ENCODE assay signal across 20 cellular contexts in genomic region chr20:15814903-15815302, GRCh38.
DNase-seq lines count a peak whose midpoint lies in the region; ATAC-seq, FAIRE-seq and TF ChIP-seq lines count a peak whose summit lies in the region.
"Had no signal": no experiment of that assay in that cellular context is flagged by ENCODE, and none has a peak within 500 bp of the region (broad histone marks: within the 10 kb centered on the region; RNA-seq: fewer than 3 reads in every experiment).

No MANE protein-coding gene starts in this region.

- H3K4me1 ChIP-seq in right lobe of liver (peaks cover 0 to 29% (median 0%) of the 10 kb centered on the region in 4 donors), HepG2 (ENCODE audit: insufficient read depth, low read length) (no peaks in the 10 kb centered on the region), hepatocyte (ENCODE audit: insufficient read depth) (peaks cover 4% of the 10 kb centered on the region), heart right ventricle (no peaks in the 10 kb centered on the region)
- H3K4me1 ChIP-seq: A549, spleen had no signal

- no peaks in the 10 kb centered on the region for H3K79me2 ChIP-seq in HepG2 (ENCODE audit: insufficient read depth, low read length)
- no peaks in the 10 kb centered on the region for H3K79me2 ChIP-seq in hepatocyte

- H3K9ac ChIP-seq in HepG2 (ENCODE audit: insufficient read depth, low read depth, low read length) = no peak overlapping the region

- H3K4me2 ChIP-seq in HepG2 (ENCODE audit: low read depth, low read length) (no peak overlapping the region), hepatocyte (no peak overlapping the region)
- H3K4me2 ChIP-seq: A549 had no signal

- TF ChIP-seq CTCF in right lobe of liver (IDR thresholded peaks at IDR 0.05) (no peak), HepG2 (CRISPR knock-in tag; IDR thresholded peaks at IDR 0.05) (no peak), hepatocyte (IDR thresholded peaks at IDR 0.05; ENCODE audit: poor library complexity) (no peak), heart right ventricle (IDR thresholded peaks at IDR 0.05) (no peak)

- TF ChIP-seq EP300 in HepG2 (IDR thresholded peaks at IDR 0.05; ENCODE audit: low read depth in 2 of 2, low read length in 2 of 2) (no peak), HepG2 (CRISPR knock-in tag; IDR thresholded peaks at IDR 0.05; ENCODE audit: borderline replicate concordance) (no peak)

- intact Hi-C loops in right lobe of liver (cut with DNase I) (no loop called here), HepG2 (cut with micrococcal nuclease; ENCODE audit: unreplicated experiment) (no loop called here), heart right ventricle (cut with DNase I) (no loop called here)

- H4K20me1 ChIP-seq in HepG2 (ENCODE audit: insufficient read depth, low read length) = no peaks in the 10 kb centered on the region
- H4K20me1 ChIP-seq in hepatocyte (ENCODE audit: insufficient read depth, poor library complexity, severe bottlenecking) = no peaks in the 10 kb centered on the region

- ATAC-seq in right lobe of liver = no peak
- ATAC-seq in HepG2 = no peak
- ATAC-seq in heart right ventricle = no peak
- ATAC-seq: A549; activated T-cell treated with anti-CD3 and anti-CD28 coated beads, Interleukin-2, amount 50 U/mL, for 72 hours had no signal

- POLR2A ChIA-PET in HepG2 (lab: Yijun Ruan, JAX) = no interaction called here

- in situ Hi-C loops in HepG2 (cut with HindIII; ENCODE audit: extremely low pct_ligation_motif_present, low pct_unique_long_range_greater_than_20kb) = no loop called here

- no peak overlapping the region for H3K4me3 ChIP-seq in right lobe of liver
- H3K4me3 ChIP-seq in HepG2 (replicated peaks in 1 of 3; ENCODE audit: insufficient read depth in 1 of 3, low read depth in 2 of 3, low read length in 3 of 3) = no peak overlapping the region
- H3K4me3 ChIP-seq in hepatocyte = no peak overlapping the region
- no peak overlapping the region for H3K4me3 ChIP-seq in heart right ventricle
- H3K4me3 ChIP-seq: A549, spleen had no signal

- H3K27ac ChIP-seq in right lobe of liver (peak overlapping the region in 2 of 3 donors; percentile 1 to 58), HepG2 (ENCODE audit: extremely low read length, insufficient read depth, low read length) (no peak overlapping the region), hepatocyte (no peak overlapping the region), heart right ventricle (no peak overlapping the region)
- H3K27ac ChIP-seq: A549, spleen had no signal

- BruUV-seq in HepG2 (replicated peaks; lab: Mats Ljungman, UMichigan) = no TSS peak

- 52% methylated on average over 2 of the region's 2 CpGs for WGBS in right lobe of liver (ENCODE audit: insufficient coverage, low coverage, low lambda C conversion rate, missing lambda C conversion rate)
- WGBS in HepG2 (ENCODE audit: low lambda C conversion rate) = 3% methylated on average over 2 of the region's 2 CpGs
- 32% methylated on average over 2 of the region's 2 CpGs for WGBS in hepatocyte (ENCODE audit: low lambda C conversion rate, missing lambda C conversion rate)
- WGBS in heart right ventricle, 2 donors = 53 to 54% methylated on average over 2 of the region's 2 CpGs

- CTCF ChIA-PET in HepG2 (lab: Yijun Ruan, JAX; ENCODE audit: low intra/inter-chr PET ratio, low total read pairs) = no interaction called here

- no peaks in the 10 kb centered on the region for H3K27me3 ChIP-seq in right lobe of liver
- no peaks in the 10 kb centered on the region for H3K27me3 ChIP-seq in HepG2 (ENCODE audit: control insufficient read depth in 1 of 2, insufficient read depth in 2 of 2, low read length in 2 of 2)
- no peaks in the 10 kb centered on the region for H3K27me3 ChIP-seq in hepatocyte
- no peaks in the 10 kb centered on the region for H3K27me3 ChIP-seq in heart right ventricle
- H3K27me3 ChIP-seq: spleen had no signal

- TF ChIP-seq RAD21 in HepG2 (CRISPR knock-in tag; IDR thresholded peaks at IDR 0.05) = no peak

- DNase-seq in right lobe of liver (no peak), HepG2 (ENCODE audit: low spot score) (no peak), amniotic stem cell (lab: John Stamatoyannopoulos, UW) (peak; percentile 28), hepatocyte (ENCODE audit: low spot score) (peak; percentile 4), urothelium cell line (ENCODE audit: low spot score) (peak; percentile 13), NCI-H748 (lab: John Stamatoyannopoulos, UW; ENCODE audit: unreplicated experiment) (no peak), DMS79 treated with DMSO at 0.1 percent for 48 hours (lab: John Stamatoyannopoulos, UW) (no peak), heart right ventricle (no peak)
- DNase-seq: activated CD4-positive, alpha-beta T cell treated with anti-CD3 and anti-CD28 coated beads for 1 hour; activated T-cell treated with anti-CD3 and anti-CD28 coated beads, Interleukin-2, amount 50 U/mL, for 72 hours; CD4-positive, CD25-positive, alpha-beta regulatory T cell; DMS153; midbrain; NCI-H146; NCI-H2227 treated with DMSO at 0.1 percent for 48 hours; nephron progenitor cell; spleen; substantia nigra had no signal

- no peak overlapping the region for H2AFZ ChIP-seq in HepG2 (ENCODE audit: low read length)
- no peak overlapping the region for H2AFZ ChIP-seq in hepatocyte

- TF ChIP-seq POLR2A in right lobe of liver (IDR thresholded peaks at IDR 0.05) (no peak), HepG2 (IDR thresholded peaks at IDR 0.05; ENCODE audit: insufficient read depth in 1 of 2, low read depth in 2 of 2, low read length in 2 of 2) (no peak)

- FAIRE-seq in HepG2 (lab: Jason Lieb, UNC) (no peak), urothelium cell line (lab: Jason Lieb, UNC) (no peak)
- FAIRE-seq: A549, RCC 7860 had no signal

- H3K9me2 ChIP-seq in hepatocyte (replicated peaks; ENCODE audit: insufficient read depth) = no peaks in the 10 kb centered on the region

- H3K36me3 ChIP-seq in right lobe of liver = no peaks in the 10 kb centered on the region
- no peaks in the 10 kb centered on the region for H3K36me3 ChIP-seq in HepG2 (replicated peaks in 1 of 2; ENCODE audit: control insufficient read depth in 1 of 2, insufficient read depth in 2 of 2, low read length in 2 of 2)
- H3K36me3 ChIP-seq in hepatocyte (replicated peaks; ENCODE audit: insufficient read depth, low read depth) = no peaks in the 10 kb centered on the region
- no peaks in the 10 kb centered on the region for H3K36me3 ChIP-seq in heart right ventricle
- H3K36me3 ChIP-seq: spleen had no signal

- H3K9me3 ChIP-seq in right lobe of liver = no peaks in the 10 kb centered on the region
- peaks cover 71% of the 10 kb centered on the region for H3K9me3 ChIP-seq in HepG2 (ENCODE audit: low read length)
- H3K9me3 ChIP-seq in hepatocyte (ENCODE audit: low read depth) = no peaks in the 10 kb centered on the region
- no peaks in the 10 kb centered on the region for H3K9me3 ChIP-seq in heart right ventricle
- H3K9me3 ChIP-seq: A549 had no signal

TF ChIP-seq in HepG2, 621 proteins besides CTCF, POLR2A, EP300 and RAD21 (continues in another document):
- TF ChIP-seq, protein P1, sequence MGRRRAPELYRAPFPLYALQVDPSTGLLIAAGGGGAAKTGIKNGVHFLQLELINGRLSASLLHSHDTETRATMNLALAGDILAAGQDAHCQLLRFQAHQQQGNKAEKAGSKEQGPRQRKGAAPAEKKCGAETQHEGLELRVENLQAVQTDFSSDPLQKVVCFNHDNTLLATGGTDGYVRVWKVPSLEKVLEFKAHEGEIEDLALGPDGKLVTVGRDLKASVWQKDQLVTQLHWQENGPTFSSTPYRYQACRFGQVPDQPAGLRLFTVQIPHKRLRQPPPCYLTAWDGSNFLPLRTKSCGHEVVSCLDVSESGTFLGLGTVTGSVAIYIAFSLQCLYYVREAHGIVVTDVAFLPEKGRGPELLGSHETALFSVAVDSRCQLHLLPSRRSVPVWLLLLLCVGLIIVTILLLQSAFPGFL (CRISPR knock-in tag; IDR thresholded peaks at IDR 0.05) = no peak
- TF ChIP-seq ZSCAN20 (CRISPR knock-in tag; IDR thresholded peaks at IDR 0.05; ENCODE audit: borderline replicate concordance) (no peak), SRF (IDR thresholded peaks at IDR 0.05; ENCODE audit: low read depth, low read length) (no peak), RAD51 (IDR thresholded peaks at IDR 0.05; ENCODE audit: borderline replicate concordance) (no peak), RBM39 (IDR thresholded peaks at IDR 0.05; ENCODE audit: low read depth, low read length, poor library complexity, severe bottlenecking) (no peak)
- TF ChIP-seq, protein P2, sequence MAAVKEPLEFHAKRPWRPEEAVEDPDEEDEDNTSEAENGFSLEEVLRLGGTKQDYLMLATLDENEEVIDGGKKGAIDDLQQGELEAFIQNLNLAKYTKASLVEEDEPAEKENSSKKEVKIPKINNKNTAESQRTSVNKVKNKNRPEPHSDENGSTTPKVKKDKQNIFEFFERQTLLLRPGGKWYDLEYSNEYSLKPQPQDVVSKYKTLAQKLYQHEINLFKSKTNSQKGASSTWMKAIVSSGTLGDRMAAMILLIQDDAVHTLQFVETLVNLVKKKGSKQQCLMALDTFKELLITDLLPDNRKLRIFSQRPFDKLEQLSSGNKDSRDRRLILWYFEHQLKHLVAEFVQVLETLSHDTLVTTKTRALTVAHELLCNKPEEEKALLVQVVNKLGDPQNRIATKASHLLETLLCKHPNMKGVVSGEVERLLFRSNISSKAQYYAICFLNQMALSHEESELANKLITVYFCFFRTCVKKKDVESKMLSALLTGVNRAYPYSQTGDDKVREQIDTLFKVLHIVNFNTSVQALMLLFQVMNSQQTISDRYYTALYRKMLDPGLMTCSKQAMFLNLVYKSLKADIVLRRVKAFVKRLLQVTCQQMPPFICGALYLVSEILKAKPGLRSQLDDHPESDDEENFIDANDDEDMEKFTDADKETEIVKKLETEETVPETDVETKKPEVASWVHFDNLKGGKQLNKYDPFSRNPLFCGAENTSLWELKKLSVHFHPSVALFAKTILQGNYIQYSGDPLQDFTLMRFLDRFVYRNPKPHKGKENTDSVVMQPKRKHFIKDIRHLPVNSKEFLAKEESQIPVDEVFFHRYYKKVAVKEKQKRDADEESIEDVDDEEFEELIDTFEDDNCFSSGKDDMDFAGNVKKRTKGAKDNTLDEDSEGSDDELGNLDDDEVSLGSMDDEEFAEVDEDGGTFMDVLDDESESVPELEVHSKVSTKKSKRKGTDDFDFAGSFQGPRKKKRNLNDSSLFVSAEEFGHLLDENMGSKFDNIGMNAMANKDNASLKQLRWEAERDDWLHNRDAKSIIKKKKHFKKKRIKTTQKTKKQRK (IDR thresholded peaks at IDR 0.05; ENCODE audit: low read length) = no peak
- TF ChIP-seq, protein P3, sequence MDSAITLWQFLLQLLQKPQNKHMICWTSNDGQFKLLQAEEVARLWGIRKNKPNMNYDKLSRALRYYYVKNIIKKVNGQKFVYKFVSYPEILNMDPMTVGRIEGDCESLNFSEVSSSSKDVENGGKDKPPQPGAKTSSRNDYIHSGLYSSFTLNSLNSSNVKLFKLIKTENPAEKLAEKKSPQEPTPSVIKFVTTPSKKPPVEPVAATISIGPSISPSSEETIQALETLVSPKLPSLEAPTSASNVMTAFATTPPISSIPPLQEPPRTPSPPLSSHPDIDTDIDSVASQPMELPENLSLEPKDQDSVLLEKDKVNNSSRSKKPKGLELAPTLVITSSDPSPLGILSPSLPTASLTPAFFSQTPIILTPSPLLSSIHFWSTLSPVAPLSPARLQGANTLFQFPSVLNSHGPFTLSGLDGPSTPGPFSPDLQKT (CRISPR knock-in tag; IDR thresholded peaks at IDR 0.05; ENCODE audit: borderline replicate concordance) = no peak

Comparison
In these comparisons a context has a peak if more than half of its experiments do, and no peak if none do; other contexts are left out.
1. H3K27ac ChIP-seq: peak in right lobe of liver (2 of 3); none in HepG2 (single experiment), hepatocyte (single experiment) and heart right ventricle (0 of 10).
2. DNase-seq: peak in amniotic stem cell (single experiment), hepatocyte (single experiment) and urothelium cell line (single experiment); none in right lobe of liver (0 of 3), HepG2 (single experiment), NCI-H748 (single experiment), DMS79 treated with DMSO at 0.1 percent for 48 hours (single experiment) and heart right ventricle (0 of 2).